32 cellular contexts compared by ENCODE assay signal in genomic region chr19:55529636-55530230, GRCh38. TPM values are rescaled to one million over a fixed set of nuclear protein-coding genes. Genes with fewer than 3 reads are reported as not detected.
"Had no signal": no experiment of that assay in that cellular context is flagged by ENCODE, and none has a peak within 500 bp of the region (broad histone marks: within the 10 kb centered on the region; RNA-seq: fewer than 3 reads in every experiment).

No MANE protein-coding gene starts in this region.

- H3K27ac ChIP-seq: breast epithelium, heart left ventricle, left ventricle myocardium inferior, ovary, skin epidermis, stomach, suprapubic skin, tibial nerve had no signal

- DNase-seq: activated CD4-positive, alpha-beta T cell treated with anti-CD3 and anti-CD28 coated beads for 36 hours; activated CD4-positive, CD25-positive, alpha-beta regulatory T cell; activated CD8-positive, alpha-beta memory T cell treated with anti-CD3 and anti-CD28 coated beads, Interleukin-2, amount 10 ng/mL, durations not matched to agents 7 days and 5 days; activated CD8-positive, alpha-beta T cell treated with anti-CD3 and anti-CD28 coated beads, Interleukin-2, amount 10 ng/mL, durations not matched to agents 7 days and 5 days; activated naive CD8-positive, alpha-beta T cell treated with anti-CD3 and anti-CD28 coated beads, Interleukin-2, amount 50 U/mL, for 24 hours; activated T-cell treated with anti-CD3 and anti-CD28 coated beads, Interleukin-2, amount 50 U/mL, for 48 hours; amygdala; central memory CD4-positive, alpha-beta T cell; foreskin fibroblast; heart left ventricle; islet precursor cell; left ventricle myocardium inferior; mucosa of descending colon; ovary; stimulated activated CD4-positive, alpha-beta T cell treated with anti-CD3 and anti-CD28 coated beads, Interleukin-12 subunit alpha, Interleukin-12 subunit beta, amount 100 ng/mL, for 4 hours; stimulated activated CD4-positive, alpha-beta T cell treated with anti-CD3 and anti-CD28 coated beads, Interleukin-4, amount 100 ng/mL, for 1 hour; stomach; T-helper 1 cell had no signal

- H3K9me3 ChIP-seq: breast epithelium, heart left ventricle, left ventricle myocardium inferior, mucosa of descending colon, ovary, stomach, suprapubic skin, tibial nerve had no signal

- H3K27me3 ChIP-seq: breast epithelium, ovary had no signal

- H3K4me3 ChIP-seq: breast epithelium, heart left ventricle, left ventricle myocardium inferior, lung, mucosa of descending colon, ovary, skin epidermis, stomach, suprapubic skin, tibial nerve had no signal

- H3K36me3 ChIP-seq: breast epithelium, heart left ventricle, left ventricle myocardium inferior, ovary, stomach, suprapubic skin, tibial nerve had no signal

RNA-seq across cellular contexts. Expression of gene SBK2, which starts 7.2 kb away (rescaled TPM):
- total RNA-seq: activated CD4-positive, alpha-beta T cell treated with anti-CD3 and anti-CD28 coated beads for 36 hours; activated CD8-positive, alpha-beta memory T cell treated with anti-CD3 and anti-CD28 coated beads, Interleukin-2, amount 10 ng/mL, durations not matched to agents 7 days and 5 days; activated CD8-positive, alpha-beta T cell treated with anti-CD3 and anti-CD28 coated beads, Interleukin-2, amount 10 ng/mL, durations not matched to agents 7 days and 5 days; activated T-helper 2 cell treated with anti-CD3 and anti-CD28 coated beads, Interferon-gamma antibody, Interleukin-2, Interleukin-4, amounts not matched to agents 10 μg/mL and 5 μg/mL and 100 μg/mL, durations not matched to agents 14 hours and 24 hours and 36 hours; breast epithelium; endothelial cell of umbilical vein; esophagus mucosa; mesenteric fat pad; mucosa of descending colon; natural killer cell treated with Interleukin-12 subunit alpha and Interleukin-12 subunit beta and Interleukin-15 and Interleukin-18, amount 100 ng/mL, for 72 hours; renal cortical epithelial cell; sciatic nerve; stomach; suprapubic skin; tibial nerve; ureter had no signal

RNA-seq across cellular contexts. Expression of gene SBK3, which starts 15.6 kb away (rescaled TPM):
- total RNA-seq: activated CD4-positive, alpha-beta T cell treated with anti-CD3 and anti-CD28 coated beads for 36 hours; activated CD8-positive, alpha-beta memory T cell treated with anti-CD3 and anti-CD28 coated beads, Interleukin-2, amount 10 ng/mL, durations not matched to agents 7 days and 5 days; activated CD8-positive, alpha-beta T cell treated with anti-CD3 and anti-CD28 coated beads, Interleukin-2, amount 10 ng/mL, durations not matched to agents 7 days and 5 days; activated T-helper 2 cell treated with anti-CD3 and anti-CD28 coated beads, Interferon-gamma antibody, Interleukin-2, Interleukin-4, amounts not matched to agents 10 μg/mL and 5 μg/mL and 100 μg/mL, durations not matched to agents 14 hours and 24 hours and 36 hours; natural killer cell treated with Interleukin-12 subunit alpha and Interleukin-12 subunit beta and Interleukin-15 and Interleukin-18, amount 100 ng/mL, for 72 hours; progenitor cell of endocrine pancreas; renal cortical epithelial cell; suprapubic skin had no signal
